In genomic region chr11:18749681-18750319, GRCh38 we compare ENCODE assay signal across 9 cellular contexts. TPM values are rescaled to one million over a fixed set of nuclear protein-coding genes. Genes with fewer than 3 reads are reported as not detected.
DNase-seq lines count a peak whose midpoint lies in the region; ATAC-seq, FAIRE-seq and TF ChIP-seq lines count a peak whose summit lies in the region.
"Had no signal": no experiment of that assay in that cellular context is flagged by ENCODE, and none has a peak within 500 bp of the region (broad histone marks: within the 10 kb centered on the region; RNA-seq: fewer than 3 reads in every experiment).

No MANE protein-coding gene starts in this region.

- 59 to 69% (median 61%) methylated on average over 9 to 12 of the region's 12 CpGs for WGBS in stomach, 5 donors

- H3K9me1 ChIP-seq in endothelial cell of umbilical vein (replicated peaks; ENCODE audit: control insufficient read depth, extremely low read depth, insufficient read depth, low read length), result no peaks in the 10 kb centered on the region

- H3K9ac ChIP-seq in endothelial cell of umbilical vein (replicated peaks; ENCODE audit: extremely low read depth, insufficient read depth, low read length), result no peak overlapping the region

- CTCF ChIA-PET in endothelial cell of umbilical vein (lab: Charles Lee), result interaction anchor here (0.8 to 2.5 kb wide), 10 partner anchors 8 to 28 kb away, joined by 3 to 29 read pairs (median 6); no protein-coding TSS in a partner anchor

- TF ChIP-seq CTCF in endothelial cell of umbilical vein (IDR thresholded peaks at IDR 0.05; ENCODE audit: extremely low read depth in 1 of 2, insufficient read depth in 1 of 2, low read depth in 1 of 2, low read length in 2 of 2), result no peak
- no peak for TF ChIP-seq CTCF in stomach (IDR thresholded peaks at IDR 0.05)

- H3K36me3 ChIP-seq in endothelial cell of umbilical vein (ENCODE audit: control insufficient read depth in 2 of 2, extremely low read depth in 1 of 2, insufficient read depth in 2 of 2, low read length in 2 of 2), result no peaks in the 10 kb centered on the region
- no peaks in the 10 kb centered on the region for H3K36me3 ChIP-seq in stomach

- TSS peak; percentile 98 for BruUV-seq in endothelial cell of umbilical vein (replicated peaks; lab: Mats Ljungman, UMichigan)

- peak; percentile 86 for DNase-seq in COLO829 (ENCODE audit: low spot score)
- DNase-seq in OCI-M1 (lab: John Stamatoyannopoulos, UW), result peak; percentile 27
- DNase-seq in endothelial cell of umbilical vein (ENCODE audit: low read depth, low spot score), result peak; percentile 84
- DNase-seq in myocyte (ENCODE audit: low read depth), result peak; percentile 88
- no peak for DNase-seq in stomach
- no peak for DNase-seq in COR-L47 (lab: John Stamatoyannopoulos, UW)

- no peaks in the 10 kb centered on the region for H4K20me1 ChIP-seq in endothelial cell of umbilical vein (replicated peaks; ENCODE audit: control insufficient read depth, extremely low read depth, insufficient read depth, low read length)

- POLR2A ChIA-PET in endothelial cell of umbilical vein (lab: Charles Lee), result no interaction called here

- no peaks in the 10 kb centered on the region for H3K79me2 ChIP-seq in endothelial cell of umbilical vein (ENCODE audit: control insufficient read depth, insufficient read depth, low read length)

- H2AFZ ChIP-seq in endothelial cell of umbilical vein (ENCODE audit: low read depth, low read length), result peak overlapping the region; percentile 83

- H3K27ac ChIP-seq in endothelial cell of umbilical vein (ENCODE audit: insufficient read depth, low read depth, low read length) (peak overlapping the region; percentile 55), stomach (no peak overlapping the region)

- H3K4me1 ChIP-seq in endothelial cell of umbilical vein (ENCODE audit: control insufficient read depth, extremely low read depth, insufficient read depth, low read length), result peaks cover 12% of the 10 kb centered on the region
- no peaks in the 10 kb centered on the region for H3K4me1 ChIP-seq in stomach

- H3K4me3 ChIP-seq in endothelial cell of umbilical vein (replicated peaks in 1 of 3; ENCODE audit: insufficient read depth in 1 of 3, low read depth in 1 of 3, low read length in 3 of 3) (no peak overlapping the region), stomach (no peak overlapping the region)

- TF ChIP-seq POLR2A in endothelial cell of umbilical vein (IDR thresholded peaks at IDR 0.05; ENCODE audit: low read depth, low read length) (peak; percentile 28), stomach (IDR thresholded peaks at IDR 0.05) (no peak)

- peak overlapping the region; percentile 20 for H3K4me2 ChIP-seq in endothelial cell of umbilical vein (ENCODE audit: insufficient read depth, low read length)

- TF ChIP-seq EP300 in stomach (IDR thresholded peaks at IDR 0.05), result no peak

- no peaks in the 10 kb centered on the region for H3K9me3 ChIP-seq in endothelial cell of umbilical vein (replicated peaks; ENCODE audit: control insufficient read depth, insufficient read depth, low read length)
- H3K9me3 ChIP-seq in stomach, result no peaks in the 10 kb centered on the region

- no peaks in the 10 kb centered on the region for H3K27me3 ChIP-seq in endothelial cell of umbilical vein (ENCODE audit: control insufficient read depth in 2 of 2, insufficient read depth in 2 of 2, low read length in 2 of 2)
- peaks cover 0 to 14% (median 0%) of the 10 kb centered on the region in 3 donors for H3K27me3 ChIP-seq in stomach

- dilution Hi-C loops in endothelial cell of umbilical vein (cut with MboI; ENCODE audit: extremely low pct_ligation_motif_present, low sequenced_read_pairs), result no loop called here

- intact Hi-C loops in endothelial cell of umbilical vein (cut with micrococcal nuclease) (loop anchor here (1.0 kb wide), 2 partner anchors 15 to 51 kb away; partner anchors contain the start of gene TMEM86A), stomach (cut with DNase I; ENCODE audit: low total_unique reads) (no loop called here)

- ATAC-seq in GM21515 (IDR thresholded peaks at IDR 0.05; ENCODE audit: unreplicated experiment), result no peak
- ATAC-seq in HG02623 (IDR thresholded peaks at IDR 0.05; ENCODE audit: unreplicated experiment), result no peak

- FAIRE-seq in endothelial cell of umbilical vein (lab: Jason Lieb, UNC), result peak; percentile 99

TF ChIP-seq in endothelial cell of umbilical vein, 7 proteins besides CTCF, POLR2A, EP300 and RAD21:
- TF ChIP-seq MYC (IDR thresholded peaks at IDR 0.05; ENCODE audit: low read depth, low read length), result no peak
- TF ChIP-seq FOS (IDR thresholded peaks at IDR 0.05; ENCODE audit: borderline replicate concordance, insufficient read depth, low read length), result peak; percentile 96
- peak; percentile 68 for TF ChIP-seq JUN (IDR thresholded peaks at IDR 0.05; ENCODE audit: borderline replicate concordance, insufficient read depth, insufficient read length, low read depth)
- TF ChIP-seq GATA2 (IDR thresholded peaks at IDR 0.05; ENCODE audit: insufficient read depth, insufficient read length, low read depth, low read length), result no peak
- TF ChIP-seq POLR2AphosphoS5 (IDR thresholded peaks at IDR 0.05; ENCODE audit: insufficient read depth, low read depth, low read length), result peak; percentile 69
- no peak for TF ChIP-seq EZH2 (IDR thresholded peaks at IDR 0.05; ENCODE audit: borderline replicate concordance, low read depth, low read length, severe bottlenecking)
- no peak for TF ChIP-seq MAX (IDR thresholded peaks at IDR 0.05; ENCODE audit: insufficient read depth, insufficient read length)
TF ChIP-seq in endothelial cell of umbilical vein: peak in this region for 3.

RNA-seq across cellular contexts. Expression of gene IGSF22, which starts 23.8 kb away (rescaled TPM):
- total RNA-seq in endothelial cell of umbilical vein (not detected in 2 replicates), myocyte (23.5 and 34.5 TPM in 2 replicates), stomach (1 to 10 TPM in 1 of 5 donors, under 1 TPM in 1, not detected in 3; 0.18 to 8.3 TPM)
- polyA plus RNA-seq in endothelial cell of umbilical vein (not detected in 2 replicates), stomach (under 1 TPM in 2 of 3 donors, not detected in 1; 0.37 to 0.75 TPM)
- 0.01 TPM in 1 of 2 replicates, not detected in the other for polyA plus RNA-seq in endothelial cell of umbilical vein (2011; cell fraction: cytosol; rRNA removed)
- 0.15 and 0.17 TPM in 2 replicates for polyA plus RNA-seq in endothelial cell of umbilical vein (2011; cell fraction: nucleus; rRNA removed)
- not detected in 2 replicates for polyA plus RNA-seq in endothelial cell of umbilical vein (2012)
- polyA minus RNA-seq in endothelial cell of umbilical vein, result not detected in 2 replicates
- polyA minus RNA-seq in endothelial cell of umbilical vein (2011; cell fraction: cytosol; rRNA and poly(A)+ RNA removed), result not detected
- polyA minus RNA-seq in endothelial cell of umbilical vein (2011; cell fraction: nucleus; rRNA and poly(A)+ RNA removed), result not detected in 2 replicates
- polyA plus RNA-seq in myocyte (2012), result 1.6 TPM

RNA-seq across cellular contexts. Expression of gene PTPN5, which starts 41.8 kb away (rescaled TPM):
- total RNA-seq in endothelial cell of umbilical vein, result not detected in 2 replicates
- polyA plus RNA-seq in endothelial cell of umbilical vein, result not detected in 2 replicates
- not detected in 2 replicates for polyA plus RNA-seq in endothelial cell of umbilical vein (2011; cell fraction: cytosol; rRNA removed)
- polyA plus RNA-seq in endothelial cell of umbilical vein (2011; cell fraction: nucleus; rRNA removed), result not detected in 2 replicates
- polyA plus RNA-seq in endothelial cell of umbilical vein (2012), result not detected in 2 replicates
- not detected in 2 replicates for polyA minus RNA-seq in endothelial cell of umbilical vein
- not detected for polyA minus RNA-seq in endothelial cell of umbilical vein (2011; cell fraction: cytosol; rRNA and poly(A)+ RNA removed)
- polyA minus RNA-seq in endothelial cell of umbilical vein (2011; cell fraction: nucleus; rRNA and poly(A)+ RNA removed), result not detected in 2 replicates
- not detected in 2 replicates for total RNA-seq in myocyte
- polyA plus RNA-seq in myocyte (2012), result 0.19 TPM
- total RNA-seq in stomach, result 1 to 10 TPM in 2 of 5 donors, not detected in 3; 1.1 to 2.9 TPM
- under 1 TPM; 0.19 to 0.38 (median 0.31) TPM for polyA plus RNA-seq in stomach
- total RNA-seq: mononuclear cell had no signal

RNA-seq across cellular contexts. Expression of gene TMEM86A, which starts 51.2 kb away (rescaled TPM):
- 2.5 and 2.6 TPM in 2 replicates for total RNA-seq in endothelial cell of umbilical vein
- polyA plus RNA-seq in endothelial cell of umbilical vein, result 2.1 and 3.8 TPM in 2 replicates
- polyA plus RNA-seq in endothelial cell of umbilical vein (2011; cell fraction: cytosol; rRNA removed), result 1.2 and 1.3 TPM in 2 replicates
- 1.4 and 2.0 TPM in 2 replicates for polyA plus RNA-seq in endothelial cell of umbilical vein (2011; cell fraction: nucleus; rRNA removed)
- polyA plus RNA-seq in endothelial cell of umbilical vein (2012), result 2.2 and 3.1 TPM in 2 replicates
- polyA minus RNA-seq in endothelial cell of umbilical vein, result 4.4 and 5.8 TPM in 2 replicates
- not detected for polyA minus RNA-seq in endothelial cell of umbilical vein (2011; cell fraction: cytosol; rRNA and poly(A)+ RNA removed)
- 4.3 and 4.9 TPM in 2 replicates for polyA minus RNA-seq in endothelial cell of umbilical vein (2011; cell fraction: nucleus; rRNA and poly(A)+ RNA removed)
- total RNA-seq in myocyte, result 11.6 and 12.9 TPM in 2 replicates
- polyA plus RNA-seq in myocyte (2012), result 5.4 TPM
- 1 to 10 TPM in 4 of 5 donors, not detected in 1; 2.2 to 7.5 (median 3.3) TPM for total RNA-seq in stomach
- 1 to 10 TPM in 1 of 3 donors, under 1 TPM in 2; 0.76 to 1.2 (median 0.88) TPM for polyA plus RNA-seq in stomach

Comparison
In these comparisons a context has a peak if more than half of its experiments do, and no peak if none do; other contexts are left out.
1. DNase-seq: peak in COLO829 (single experiment), OCI-M1 (single experiment), endothelial cell of umbilical vein (single experiment) and myocyte (single experiment); none in stomach (single experiment) and COR-L47 (single experiment).